17 cellular contexts compared by ENCODE assay signal in the genomic region with DNA sequence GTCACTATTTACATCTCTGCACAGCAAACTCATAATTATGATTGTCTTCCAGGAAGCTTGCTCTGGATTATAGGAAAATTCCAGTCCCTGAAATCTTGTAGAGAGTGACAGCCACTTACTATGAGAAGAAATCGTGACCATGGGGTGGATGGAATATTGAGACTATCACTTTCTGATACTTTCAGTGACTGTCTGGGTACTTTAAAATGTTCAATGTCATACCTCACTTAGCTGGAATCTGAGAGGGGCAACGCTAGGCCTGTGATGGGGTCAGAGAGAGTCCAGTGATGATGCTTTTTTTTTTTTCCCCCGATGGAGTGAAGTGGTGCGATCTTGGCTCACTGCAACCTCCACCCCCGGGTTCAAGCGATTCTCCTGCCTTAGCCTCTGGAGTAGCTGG. TPM values are rescaled to one million over a fixed set of nuclear protein-coding genes. Genes with fewer than 3 reads are reported as not detected.
A peak's percentile ranks its signal among the peaks of the same experiment; 100 is the strongest.
DNase-seq lines count a peak whose midpoint lies in the region; ATAC-seq and TF ChIP-seq lines count a peak whose summit lies in the region.
"Had no signal": no experiment of that assay in that cellular context is flagged by ENCODE, and none has a peak within 500 bp of the region (broad histone marks: within the 10 kb centered on the region; RNA-seq: fewer than 3 reads in every experiment).

No MANE protein-coding gene starts in this region.

- H3K27ac ChIP-seq in breast epithelium (no peak overlapping the region), sigmoid colon (peak overlapping the region; percentile 1 to 78 (median 47))
- H3K27ac ChIP-seq: 22Rv1 had no signal

- H3K9me3 ChIP-seq in breast epithelium (no peaks in the 10 kb centered on the region), sigmoid colon (no peaks in the 10 kb centered on the region)
- H3K9me3 ChIP-seq: Caco-2 had no signal

- H3K9me3 Mint-ChIP-seq in MCF 10A (ENCODE audit: unreplicated experiment) (no peaks in the 10 kb centered on the region), mesothelial cell of epicardium (peaks cover 7% of the 10 kb centered on the region)
- H3K9me3 Mint-ChIP-seq: CD8-positive, alpha-beta T cell; GM23338 had no signal

- DNase-seq in MCF 10A (ENCODE audit: unreplicated experiment) (no peak), breast epithelium (ENCODE audit: low spot score in 2 of 2) (no peak), mesothelial cell of epicardium (ENCODE audit: low spot score in 2 of 2, unreplicated experiment in 2 of 2) (no peak), sigmoid colon (peak; percentile 0), foreskin melanocyte (no peak), GM19238 (ENCODE audit: insufficient read length, low spot score) (no peak), GM10248 (ENCODE audit: extremely low spot score) (no peak)
- DNase-seq: Caco-2; CD8-positive, alpha-beta T cell; DND-41; GDM1; H7; IMR-90 had no signal

- H3K36me3 Mint-ChIP-seq in MCF 10A (ENCODE audit: insufficient read depth, unreplicated experiment) (no peaks in the 10 kb centered on the region), mesothelial cell of epicardium (no peaks in the 10 kb centered on the region)
- H3K36me3 Mint-ChIP-seq: CD14-positive monocyte; CD8-positive, alpha-beta T cell had no signal

- ATAC-seq in GM18505 (IDR thresholded peaks at IDR 0.05; ENCODE audit: unreplicated experiment) = no peak
- ATAC-seq: CD8-positive, alpha-beta T cell; GM23338 had no signal

- BruUV-seq in MCF 10A (replicated peaks; lab: Mats Ljungman, UMichigan) = no TSS peak

- no peak overlapping the region for H3K4me3 ChIP-seq in breast epithelium
- no peak overlapping the region for H3K4me3 ChIP-seq in sigmoid colon
- H3K4me3 ChIP-seq: GM23338 had no signal

- CTCF ChIA-PET in MCF 10A (lab: Yijun Ruan, JAX) (interaction anchor here (0.6 to 0.9 kb wide), 4 partner anchors 17 to 649 kb away, joined by 3 to 4 read pairs (median 3); no protein-coding TSS in a partner anchor), GM10248 (lab: Yijun Ruan, JAX) (interaction anchor here (1.3 to 2.7 kb wide), 3 partner anchors 13 to 32 kb away, joined by 3 to 12 read pairs (median 5); a partner anchor contains a TSS)

- TF ChIP-seq POLR2A in breast epithelium (IDR thresholded peaks at IDR 0.05) (no peak), sigmoid colon (IDR thresholded peaks at IDR 0.05) (no peak), GM18505 (IDR thresholded peaks at IDR 0.05; ENCODE audit: borderline replicate concordance, extremely low read depth, insufficient read depth, insufficient read length) (no peak)

- intact Hi-C loops in MCF 10A (cut with micrococcal nuclease) (no loop called here), breast epithelium (cut with DNase I; ENCODE audit: low total_unique reads) (loop anchor here (10.0 kb wide), 2 partner anchors 50 to 140 kb away; a partner anchor contains a TSS), sigmoid colon (cut with DNase I) (loop anchor here (5.0 kb wide), 1 partner anchor 143 kb away; no protein-coding TSS in a partner anchor)

- POLR2A ChIA-PET in MCF 10A (lab: Yijun Ruan, JAX) (interaction anchor here (0.9 to 12.4 kb wide), 5 partner anchors 31 to 130 kb away, joined by 3 to 256 read pairs (median 22); a partner anchor contains a TSS), GM10248 (lab: Yijun Ruan, JAX) (no interaction called here)

- H3K4me1 ChIP-seq in breast epithelium (peaks cover 3 to 8% of the 10 kb centered on the region in 2 donors), sigmoid colon (peaks cover 0 to 52% (median 29%) of the 10 kb centered on the region in 4 donors)

- H3K4me1 Mint-ChIP-seq in MCF 10A (ENCODE audit: insufficient read depth, unreplicated experiment) (peaks cover 42% of the 10 kb centered on the region), mesothelial cell of epicardium (peaks cover 43% of the 10 kb centered on the region)

- H3K27me3 ChIP-seq in breast epithelium (no peaks in the 10 kb centered on the region), sigmoid colon (no peaks in the 10 kb centered on the region)

- WGBS in sigmoid colon, 2 donors = 73 to 77% methylated on average over 6 of the region's 6 CpGs

- no peak for TF ChIP-seq EP300 in sigmoid colon (IDR thresholded peaks at IDR 0.05)

- H3K27me3 Mint-ChIP-seq in MCF 10A (ENCODE audit: insufficient read depth, unreplicated experiment) (no peaks in the 10 kb centered on the region), mesothelial cell of epicardium (ENCODE audit: low read depth) (no peaks in the 10 kb centered on the region)

- H3K4me3 Mint-ChIP-seq in MCF 10A (ENCODE audit: unreplicated experiment) (no peak overlapping the region), mesothelial cell of epicardium (no peak overlapping the region)
- H3K4me3 Mint-ChIP-seq: CD14-positive monocyte; CD8-positive, alpha-beta T cell; GM23338 had no signal

- H3K36me3 ChIP-seq in breast epithelium (no peaks in the 10 kb centered on the region), sigmoid colon (peaks cover 0 to 6% (median 0%) of the 10 kb centered on the region in 4 donors)

- peak overlapping the region; percentile 28 for H3K27ac Mint-ChIP-seq in MCF 10A (ENCODE audit: low read depth, unreplicated experiment)
- peak overlapping the region; percentile 15 for H3K27ac Mint-ChIP-seq in mesothelial cell of epicardium
- H3K27ac Mint-ChIP-seq: CD8-positive, alpha-beta T cell; GM23338 had no signal

- TF ChIP-seq CTCF in MCF 10A (IDR thresholded peaks at IDR 0.05; ENCODE audit: unreplicated experiment) (no peak), breast epithelium (IDR thresholded peaks at IDR 0.05) (no peak), mesothelial cell of epicardium (IDR thresholded peaks at IDR 0.05; ENCODE audit: unreplicated experiment) (no peak), sigmoid colon (IDR thresholded peaks at IDR 0.05) (no peak), GM10248 (IDR thresholded peaks at IDR 0.05; ENCODE audit: control extremely low read depth, extremely low read depth, low read depth, missing control alignments) (no peak)

RNA-seq across cellular contexts. Expression of a gene that starts 32.2 kb away (rescaled TPM):
- 0.49 and 0.61 TPM in 2 replicates for total RNA-seq in MCF 10A (2022)
- 1 to 10 TPM; 1.6 to 6.9 (median 5.0) TPM for total RNA-seq in breast epithelium
- 8.9 to 10.7 TPM (median 9.9 TPM) in 3 replicates for total RNA-seq in mesothelial cell of epicardium
- 10 to 100 TPM; 12.4 to 30.5 (median 19.3) TPM for total RNA-seq in sigmoid colon
- polyA plus RNA-seq in sigmoid colon = 10 to 100 TPM in 2 of 3 donors, 1 to 10 TPM in 1; 5.0 to 16.9 (median 10.8) TPM
- polyA plus RNA-seq: CD14-positive monocyte had no signal

RNA-seq across cellular contexts. Expression of a gene that starts 48.4 kb away (rescaled TPM):
- total RNA-seq in MCF 10A (2022) (32.1 and 33.2 TPM in 2 replicates), breast epithelium (10 to 100 TPM; 42.9 to 74.6 (median 47.8) TPM), mesothelial cell of epicardium (36.2 to 37.7 TPM (median 37.7 TPM) in 3 replicates), sigmoid colon (100 to 1,000 TPM in 2 of 4 donors, 10 to 100 TPM in 2; 72.8 to 120 (median 96.4) TPM)
- 10 to 100 TPM; 33.1 to 62.9 (median 39.6) TPM for polyA plus RNA-seq in sigmoid colon

Comparison
In these comparisons a context has a peak if more than half of its experiments do, and no peak if none do; other contexts are left out.
1. H3K27ac ChIP-seq: peak in sigmoid colon (4 of 4); none in breast epithelium (0 of 2).